In genomic region chr1:230797376-230798186, GRCh38 we compare ENCODE assay signal across 8 cellular contexts. TPM values are rescaled to one million over a fixed set of nuclear protein-coding genes. Genes with fewer than 3 reads are reported as not detected.
DNase-seq lines count a peak whose midpoint lies in the region; ATAC-seq and TF ChIP-seq lines count a peak whose summit lies in the region.

No MANE protein-coding gene starts in this region.

- peaks cover 3% of the 10 kb centered on the region for H3K36me3 Mint-ChIP-seq in brain

- DNase-seq in SIG-M5 treated with dmso at 0.1 percent for 504 hours (lab: John Stamatoyannopoulos, UW; ENCODE audit: unreplicated experiment) (peak; percentile 70), SIG-M5 (lab: John Stamatoyannopoulos, UW) (no peak), NCI-H146 treated with DMSO at 0.1 percent for 48 hours (lab: John Stamatoyannopoulos, UW; ENCODE audit: unreplicated experiment) (peak; percentile 20), iris pigment epithelial cell (ENCODE audit: low read depth) (peak; percentile 76), substantia nigra (lab: John Stamatoyannopoulos, UW) (peak in 44 of 49 donors; percentile 24 to 82 (median 58))

- peak overlapping the region in 1 of 5 experiments; percentile 26 for H3K4me3 Mint-ChIP-seq in brain

- peaks cover 43% of the 10 kb centered on the region for H3K4me1 Mint-ChIP-seq in brain

- H3K9me3 Mint-ChIP-seq in brain, result no peaks in the 10 kb centered on the region

- TF ChIP-seq CTCF in brain (conservative IDR thresholded peaks at IDR 0.05), result peak; percentile 82 to 89

- no peaks in the 10 kb centered on the region for H3K27me3 Mint-ChIP-seq in brain

- ATAC-seq in HG03439 (IDR thresholded peaks at IDR 0.05; ENCODE audit: unreplicated experiment) (no peak), HG03097 (IDR thresholded peaks at IDR 0.05; ENCODE audit: low FRiP score, unreplicated experiment) (no peak)

- peak overlapping the region; percentile 89 for H3K27ac ChIP-seq in substantia nigra (ENCODE audit: low read depth, low read length, poor library complexity, severe bottlenecking)

- peak overlapping the region; percentile 14 to 88 (median 54) for H3K27ac Mint-ChIP-seq in brain

RNA-seq across cellular contexts. Expression of gene CAPN9, which starts 50.4 kb away (rescaled TPM):
- polyA plus RNA-seq in brain (ENCODE audit: insufficient read depth, low read depth, low replicate concordance), result 2.0 TPM
